In genomic region chr16:79349803-79350202, GRCh38 we compare ENCODE assay signal across 9 cellular contexts.
"Had no signal": no experiment of that assay in that cellular context is flagged by ENCODE, and none has a peak within 500 bp of the region (broad histone marks: within the 10 kb centered on the region; RNA-seq: fewer than 3 reads in every experiment).

No MANE protein-coding gene starts in this region.

- FAIRE-seq: HepG2, HTR-8/SVneo had no signal

- H3K27ac ChIP-seq: HL-60, KMS-11 had no signal

- DNase-seq: IMR-90, Karpas-422, KBM-7, KG1 had no signal

- H3K36me3 Mint-ChIP-seq: IgD-negative memory B cell had no signal

- H3K9me3 Mint-ChIP-seq: IgD-negative memory B cell had no signal

- H3K4me1 Mint-ChIP-seq: IgD-negative memory B cell had no signal

- H3K9ac ChIP-seq: KMS-11 had no signal

- H3K27ac Mint-ChIP-seq: IgD-negative memory B cell had no signal

- H3K4me2 ChIP-seq: KMS-11 had no signal

- ATAC-seq: HepG2 had no signal

- H3K4me3 Mint-ChIP-seq: IgD-negative memory B cell had no signal
